Comparison of ENCODE assay signal across 10 cellular contexts in genomic region chr1:13754003-13754402, GRCh38. TPM values are rescaled to one million over a fixed set of nuclear protein-coding genes. Genes with fewer than 3 reads are reported as not detected.
DNase-seq lines count a peak whose midpoint lies in the region; ATAC-seq and TF ChIP-seq lines count a peak whose summit lies in the region.
"Had no signal": no experiment of that assay in that cellular context is flagged by ENCODE, and none has a peak within 500 bp of the region (broad histone marks: within the 10 kb centered on the region; RNA-seq: fewer than 3 reads in every experiment).

No MANE protein-coding gene starts in this region.

- no peaks in the 10 kb centered on the region for H3K9me3 Mint-ChIP-seq in CD8-positive, alpha-beta T cell
- H3K9me3 Mint-ChIP-seq in activated naive CD8-positive, alpha-beta T cell treated with anti-CD3 and anti-CD28 coated beads, Interleukin-2, amount 10 ng/mL, durations not matched to agents 7 days and 5 days = no peaks in the 10 kb centered on the region

- no peaks in the 10 kb centered on the region for H3K36me3 ChIP-seq in CD8-positive, alpha-beta T cell (ENCODE audit: insufficient read depth, low read length)

- peaks cover 77% of the 10 kb centered on the region for H3K4me1 ChIP-seq in CD8-positive, alpha-beta T cell (ENCODE audit: insufficient read depth, low read length)

- H3K4me3 Mint-ChIP-seq in CD8-positive, alpha-beta T cell = peak overlapping the region; percentile 54
- H3K4me3 Mint-ChIP-seq in activated naive CD8-positive, alpha-beta T cell treated with anti-CD3 and anti-CD28 coated beads, Interleukin-2, amount 10 ng/mL, durations not matched to agents 7 days and 5 days = peak overlapping the region; percentile 1

- POLR2A ChIA-PET in CD8-positive, alpha-beta T cell (lab: Charles Lee) = no interaction called here
- POLR2A ChIA-PET in activated naive CD8-positive, alpha-beta T cell treated with anti-CD3 and anti-CD28 coated beads, Interleukin-2, amount 10 ng/mL, durations not matched to agents 7 days and 5 days (lab: Charles Lee) = interaction anchor here (1.0 kb wide), 1 partner anchor 23 kb away, joined by 3 read pairs; no protein-coding TSS in a partner anchor

- no peak overlapping the region for H3K4me3 ChIP-seq in CD8-positive, alpha-beta T cell (ENCODE audit: low read depth, low read length)

- ATAC-seq in CD8-positive, alpha-beta T cell = no peak
- ATAC-seq in GM18909 (IDR thresholded peaks at IDR 0.05; ENCODE audit: poor library complexity, unreplicated experiment) (peak; percentile 40), HG03097 (IDR thresholded peaks at IDR 0.05; ENCODE audit: low FRiP score, unreplicated experiment) (peak; percentile 36)
- ATAC-seq in activated naive CD8-positive, alpha-beta T cell treated with anti-CD3 and anti-CD28 coated beads, Interleukin-2, amount 10 ng/mL, durations not matched to agents 7 days and 5 days (ENCODE audit: low read depth) = no peak

- CTCF ChIA-PET in CD8-positive, alpha-beta T cell (lab: Charles Lee) = interaction anchor here (1.6 to 3.5 kb wide), 2 partner anchors 11 to 28 kb away, joined by 3 to 14 read pairs; no protein-coding TSS in a partner anchor

- no peaks in the 10 kb centered on the region for H3K9me3 ChIP-seq in CD8-positive, alpha-beta T cell (ENCODE audit: low read length)

- H3K4me1 Mint-ChIP-seq in CD8-positive, alpha-beta T cell (ENCODE audit: low read depth) = peaks cover 81% of the 10 kb centered on the region
- peaks cover 48% of the 10 kb centered on the region for H3K4me1 Mint-ChIP-seq in activated naive CD8-positive, alpha-beta T cell treated with anti-CD3 and anti-CD28 coated beads, Interleukin-2, amount 10 ng/mL, durations not matched to agents 7 days and 5 days

- no peak overlapping the region for H3K27ac ChIP-seq in CD8-positive, alpha-beta T cell (ENCODE audit: low read depth, low read length)

- H3K27me3 ChIP-seq in CD8-positive, alpha-beta T cell (ENCODE audit: insufficient read depth, low read length) = no peaks in the 10 kb centered on the region

- H3K36me3 Mint-ChIP-seq in CD8-positive, alpha-beta T cell = peaks cover 41% of the 10 kb centered on the region
- H3K36me3 Mint-ChIP-seq in activated naive CD8-positive, alpha-beta T cell treated with anti-CD3 and anti-CD28 coated beads, Interleukin-2, amount 10 ng/mL, durations not matched to agents 7 days and 5 days = peaks cover 12% of the 10 kb centered on the region

- H3K27ac Mint-ChIP-seq in CD8-positive, alpha-beta T cell = peak overlapping the region; percentile 80
- peak overlapping the region; percentile 40 for H3K27ac Mint-ChIP-seq in activated naive CD8-positive, alpha-beta T cell treated with anti-CD3 and anti-CD28 coated beads, Interleukin-2, amount 10 ng/mL, durations not matched to agents 7 days and 5 days

- no peak for DNase-seq in CD8-positive, alpha-beta T cell
- DNase-seq in activated naive CD8-positive, alpha-beta T cell treated with anti-CD3 and anti-CD28 coated beads, Interleukin-2, amount 10 ng/mL, durations not matched to agents 7 days and 5 days = no peak
- DNase-seq in SW480 (ENCODE audit: low spot score) = no peak
- no peak for DNase-seq in NCI-H1105 (lab: John Stamatoyannopoulos, UW)
- no peak for DNase-seq in NCI-H1417 (lab: John Stamatoyannopoulos, UW)
- DNase-seq in GOT3 (lab: John Stamatoyannopoulos, UW) = no peak
- DNase-seq: DMS79, NCI-H187 treated with DMSO at 0.1 percent for 48 hours had no signal

- intact Hi-C loops in CD8-positive, alpha-beta T cell (cut with DNase I, micrococcal nuclease) = loop anchor here in 1 of 2 experiments (5.0 kb wide), 1 partner anchor 58 kb away; no protein-coding TSS in a partner anchor

- H3K27me3 Mint-ChIP-seq in CD8-positive, alpha-beta T cell (ENCODE audit: low read depth) = no peaks in the 10 kb centered on the region
- H3K27me3 Mint-ChIP-seq in activated naive CD8-positive, alpha-beta T cell treated with anti-CD3 and anti-CD28 coated beads, Interleukin-2, amount 10 ng/mL, durations not matched to agents 7 days and 5 days = no peaks in the 10 kb centered on the region

- no peak for TF ChIP-seq CTCF in CD8-positive, alpha-beta T cell (IDR thresholded peaks at IDR 0.05)

RNA-seq across cellular contexts. Expression of gene PRDM2, which starts 54.0 kb away (rescaled TPM):
- 100 to 1,000 TPM; 170 to 180 TPM for total RNA-seq in CD8-positive, alpha-beta T cell
- 10 to 100 TPM; 75.2 to 79.8 TPM for total RNA-seq in activated naive CD8-positive, alpha-beta T cell treated with anti-CD3 and anti-CD28 coated beads, Interleukin-2, amount 10 ng/mL, durations not matched to agents 7 days and 5 days

Comparison
In these comparisons a context has a peak if more than half of its experiments do, and no peak if none do; other contexts are left out.
1. ATAC-seq: peak in GM18909 (single experiment) and HG03097 (single experiment); none in CD8-positive, alpha-beta T cell (single experiment) and activated naive CD8-positive, alpha-beta T cell treated with anti-CD3 and anti-CD28 coated beads, Interleukin-2, amount 10 ng/mL, durations not matched to agents 7 days and 5 days (single experiment).